ENCODE assay signal across 8 cellular contexts in genomic region chr12:6943719-6944380, GRCh38. TPM values are rescaled to one million over a fixed set of nuclear protein-coding genes. Genes with fewer than 3 reads are reported as not detected.
DNase-seq lines count a peak whose midpoint lies in the region; ATAC-seq, FAIRE-seq and TF ChIP-seq lines count a peak whose summit lies in the region.

TSS of gene C12orf57 (plus strand) at chr12:6944022. CDS start at chr12:6944122, 100 bp downstream.
TSS of gene RNU7-1 (plus strand) at chr12:6943816.

- FAIRE-seq in pancreas (lab: Jason Lieb, UNC), result no peak

- H3K36me3 Mint-ChIP-seq in activated naive CD8-positive, alpha-beta T cell treated with anti-CD3 and anti-CD28 coated beads, Interleukin-2, amount 10 ng/mL, durations not matched to agents 7 days and 5 days, result peaks cover 3% of the 10 kb centered on the region

- peaks cover 43% of the 10 kb centered on the region for H3K4me1 Mint-ChIP-seq in activated naive CD8-positive, alpha-beta T cell treated with anti-CD3 and anti-CD28 coated beads, Interleukin-2, amount 10 ng/mL, durations not matched to agents 7 days and 5 days

- H3K27me3 ChIP-seq in SJCRH30 (no peaks in the 10 kb centered on the region), pancreas (no peaks in the 10 kb centered on the region), aorta (ENCODE audit: control insufficient read depth in 1 of 2, insufficient read depth in 2 of 2, low read length in 1 of 2) (peaks cover 0 to 4% of the 10 kb centered on the region in 2 donors)

- TF ChIP-seq POLR2A in GM10847 (IDR thresholded peaks at IDR 0.05; ENCODE audit: extremely low read depth, insufficient read length) (peak; percentile 99), NB4 (IDR thresholded peaks at IDR 0.05; ENCODE audit: extremely low read depth, insufficient read length) (peak; percentile 100)

- peak within 1 kb of the TSS; percentile 97 for H3K4me3 Mint-ChIP-seq in activated naive CD8-positive, alpha-beta T cell treated with anti-CD3 and anti-CD28 coated beads, Interleukin-2, amount 10 ng/mL, durations not matched to agents 7 days and 5 days

- intact Hi-C loops in pancreas (cut with DNase I), result loop anchor here in 1 of 3 donors (10.0 kb wide), 1 partner anchor 161 kb away; the partner anchor contains the start of gene C1RL
- intact Hi-C loops in aorta (cut with DNase I), result loop anchor here (2.0 to 5.0 kb wide), 2 partner anchors 77 to 165 kb away; partner anchors contain the start of genes C1RL (in 1 of the 2) and TPI1 (in 1 of the 2)

- peak within 1 kb of the TSS; percentile 94 for H3K27ac Mint-ChIP-seq in activated naive CD8-positive, alpha-beta T cell treated with anti-CD3 and anti-CD28 coated beads, Interleukin-2, amount 10 ng/mL, durations not matched to agents 7 days and 5 days

- H3K4me3 ChIP-seq in NB4 (ENCODE audit: low read depth, low read length) (peak within 1 kb of the TSS; percentile 75), SJCRH30 (peak within 1 kb of the TSS; percentile 67), pancreas (peak within 1 kb of the TSS; percentile 54 to 71 (median 66)), aorta (ENCODE audit: low read length in 2 of 2) (peak within 1 kb of the TSS; percentile 34 to 70)

- ATAC-seq in HG02571 (IDR thresholded peaks at IDR 0.05; ENCODE audit: unreplicated experiment) (peak; percentile 33), pancreas (peak; percentile 39 to 62 (median 48)), aorta (ENCODE audit: low FRiP score) (peak; percentile 83)
- peak; percentile 61 for ATAC-seq in activated naive CD8-positive, alpha-beta T cell treated with anti-CD3 and anti-CD28 coated beads, Interleukin-2, amount 10 ng/mL, durations not matched to agents 7 days and 5 days (ENCODE audit: low read depth)

- peaks cover 4% of the 10 kb centered on the region for H3K4me1 ChIP-seq in SJCRH30
- peaks cover 13 to 21% (median 18%) of the 10 kb centered on the region in 3 donors for H3K4me1 ChIP-seq in pancreas
- no peaks in the 10 kb centered on the region for H3K4me1 ChIP-seq in aorta (ENCODE audit: control insufficient read depth in 1 of 2, insufficient read depth in 2 of 2, low read length in 2 of 2)

- POLR2A ChIA-PET in activated naive CD8-positive, alpha-beta T cell treated with anti-CD3 and anti-CD28 coated beads, Interleukin-2, amount 10 ng/mL, durations not matched to agents 7 days and 5 days (lab: Charles Lee), result interaction anchor here (0.6 to 21.6 kb wide), 37 partner anchors 9 to 473 kb away, joined by 3 to 1055 read pairs (median 6); partner anchors contain the start of genes ATN1, C1RL, CDCA3 and CLSTN3

- peaks cover 7% of the 10 kb centered on the region for H3K36me3 ChIP-seq in SJCRH30
- peaks cover 0 to 4% (median 0%) of the 10 kb centered on the region in 3 donors for H3K36me3 ChIP-seq in pancreas
- peaks cover 0 to 3% of the 10 kb centered on the region in 2 donors for H3K36me3 ChIP-seq in aorta (ENCODE audit: control insufficient read depth in 1 of 2, insufficient read depth in 2 of 2, low read length in 1 of 2)

- no peaks in the 10 kb centered on the region for H3K9me3 Mint-ChIP-seq in activated naive CD8-positive, alpha-beta T cell treated with anti-CD3 and anti-CD28 coated beads, Interleukin-2, amount 10 ng/mL, durations not matched to agents 7 days and 5 days

- 0 to 1% methylated on average over 30 to 31 of the region's 31 CpGs for WGBS in pancreas, 2 donors
- 0% methylated on average over 31 of the region's 31 CpGs for WGBS in aorta, 2 donors

- TF ChIP-seq CTCF in NB4 (IDR thresholded peaks at IDR 0.05; ENCODE audit: low read depth, low read length), result no peak
- TF ChIP-seq CTCF in pancreas (IDR thresholded peaks at IDR 0.05), result no peak

- DNase-seq in NB4 (ENCODE audit: low read depth) (peak; percentile 97), SJCRH30 (peak; percentile 89 to 95), glomerular endothelial cell (ENCODE audit: extremely low read depth, low read depth, low spot score) (peak; percentile 93), pancreas (peak; percentile 70 to 87 (median 75)), aorta (peak; percentile 82 to 92)
- DNase-seq in activated naive CD8-positive, alpha-beta T cell treated with anti-CD3 and anti-CD28 coated beads, Interleukin-2, amount 10 ng/mL, durations not matched to agents 7 days and 5 days, result peak; percentile 79

- H3K27ac ChIP-seq in SJCRH30 (peak within 1 kb of the TSS; percentile 98), pancreas (peak within 1 kb of the TSS; percentile 91 to 97 (median 96)), aorta (ENCODE audit: low read depth in 1 of 2, low read length in 2 of 2) (peak within 1 kb of the TSS; percentile 93 to 99)

- H3K9me3 ChIP-seq in SJCRH30 (replicated peaks), result no peaks in the 10 kb centered on the region
- H3K9me3 ChIP-seq in pancreas, result no peaks in the 10 kb centered on the region
- H3K9me3 ChIP-seq in aorta (ENCODE audit: control insufficient read depth, low read length), result no peaks in the 10 kb centered on the region

- H3K27me3 Mint-ChIP-seq in activated naive CD8-positive, alpha-beta T cell treated with anti-CD3 and anti-CD28 coated beads, Interleukin-2, amount 10 ng/mL, durations not matched to agents 7 days and 5 days, result no peaks in the 10 kb centered on the region

RNA-seq across cellular contexts. Expression of gene C12orf57, which starts in this region (rescaled TPM):
- total RNA-seq in SJCRH30 (2014; rRNA removed; shearing (Covaris generic)), result 193 and 245 TPM in 2 replicates
- total RNA-seq in activated naive CD8-positive, alpha-beta T cell treated with anti-CD3 and anti-CD28 coated beads, Interleukin-2, amount 10 ng/mL, durations not matched to agents 7 days and 5 days, result 100 to 1,000 TPM; 210 to 217 TPM
- total RNA-seq in glomerular endothelial cell, result 180 and 194 TPM in 2 replicates
- total RNA-seq in pancreas, result 100 to 1,000 TPM in 2 of 6 donors, 10 to 100 TPM in 4; 86.8 to 154 (median 97.6) TPM
- 100 to 1,000 TPM; 176 to 314 TPM for polyA plus RNA-seq in pancreas
- total RNA-seq in aorta, result 100 to 1,000 TPM; 197 to 233 TPM
- polyA plus RNA-seq in aorta, result 1,000 to 10,000 TPM in 1 of 2 donors, 100 to 1,000 TPM in 1; 849 to 1,017 TPM

RNA-seq across cellular contexts. Expression of gene RNU7-1, which starts in this region (rescaled TPM):
- total RNA-seq in SJCRH30 (2014; rRNA removed; shearing (Covaris generic)), result not detected in 2 replicates
- total RNA-seq in activated naive CD8-positive, alpha-beta T cell treated with anti-CD3 and anti-CD28 coated beads, Interleukin-2, amount 10 ng/mL, durations not matched to agents 7 days and 5 days, result not detected
- total RNA-seq in glomerular endothelial cell (not detected in 2 replicates), pancreas (not detected), aorta (not detected)
- polyA plus RNA-seq in pancreas (not detected), aorta (not detected)

Comparison
In these comparisons a context has a peak if more than half of its experiments do, and no peak if none do; other contexts are left out.
1. Peak in every context shown above with its lines: DNase-seq, ATAC-seq, H3K4me3 ChIP-seq and H3K27ac ChIP-seq.
2. ATAC-seq: peak in every context shown above with its lines; median percentile 83 in aorta; 61 in activated naive CD8-positive, alpha-beta T cell treated with anti-CD3 and anti-CD28 coated beads, Interleukin-2, amount 10 ng/mL, durations not matched to agents 7 days and 5 days; 48 in pancreas; 33 in HG02571.